8 cellular contexts compared by ENCODE assay signal in genomic region chr10:8056378-8056777, GRCh38. TPM values are rescaled to one million over a fixed set of nuclear protein-coding genes. Genes with fewer than 3 reads are reported as not detected.
A peak's percentile ranks its signal among the peaks of the same experiment; 100 is the strongest.
DNase-seq lines count a peak whose midpoint lies in the region; ATAC-seq, FAIRE-seq and TF ChIP-seq lines count a peak whose summit lies in the region.

No MANE protein-coding gene starts in this region.

- in situ Hi-C loops in GM12878 (cut with MboI), result no loop called here

- H3K4me3 ChIP-seq in heart right ventricle, result peak overlapping the region; percentile 36 to 68 (median 60)
- peak overlapping the region; percentile 63 for H3K4me3 ChIP-seq in GM12878
- H3K4me3 ChIP-seq in mesodermal cell (ENCODE audit: extremely low read depth, insufficient read depth, low read length, poor library complexity, severe bottlenecking), result peak overlapping the region; percentile 84
- peak overlapping the region; percentile 72 for H3K4me3 ChIP-seq in urinary bladder (ENCODE audit: low read depth, low read length)

- H3K9me3 ChIP-seq in heart right ventricle, result no peaks in the 10 kb centered on the region
- H3K9me3 ChIP-seq in GM12878 (replicated peaks; ENCODE audit: control insufficient read depth, insufficient read depth, low read length), result no peaks in the 10 kb centered on the region
- no peaks in the 10 kb centered on the region for H3K9me3 ChIP-seq in mesodermal cell (ENCODE audit: control insufficient read depth, low read length)

- no peak for TF ChIP-seq EP300 in GM12878 (IDR thresholded peaks at IDR 0.05; ENCODE audit: borderline replicate concordance in 1 of 2, control insufficient read depth in 1 of 2, low read depth in 2 of 2, low read length in 2 of 2)

- no peak for TF ChIP-seq RAD21 in GM12878 (IDR thresholded peaks at IDR 0.05; ENCODE audit: insufficient read depth, low read depth, low read length)

- H2AFZ ChIP-seq in GM12878 (ENCODE audit: control insufficient read depth, low read depth, low read length), result peak overlapping the region; percentile 31; the same call in 1 of the 2 replicates

- H3K27ac ChIP-seq in heart right ventricle, result peak overlapping the region in 9 of 10 donors; percentile 45 to 89 (median 77)
- H3K27ac ChIP-seq in GM12878 (ENCODE audit: control insufficient read depth, insufficient read depth), result 0 out of 2 replicates have a peak overlapping the region, but pooled peaks have one; percentile 11
- H3K27ac ChIP-seq in mesodermal cell (ENCODE audit: low read depth, low read length, severe bottlenecking), result peak overlapping the region; percentile 23
- peak overlapping the region; percentile 3 for H3K27ac ChIP-seq in urinary bladder (ENCODE audit: low read depth)

- ATAC-seq in heart right ventricle, result no peak
- ATAC-seq in GM12878, result no peak

- CTCF ChIA-PET in GM12878 (lab: Yijun Ruan, JAX), result interaction anchor here (1.4 kb wide), 1 partner anchor 421 kb away, joined by 3 read pairs; no protein-coding TSS in a partner anchor

- H3K79me2 ChIP-seq in GM12878 (ENCODE audit: control insufficient read depth, insufficient read depth, low read length), result no peaks in the 10 kb centered on the region

- POLR2A ChIA-PET in GM12878 (lab: Charles Lee), result interaction anchor here (0.5 kb wide), 1 partner anchor 422 kb away, joined by 3 read pairs; no protein-coding TSS in a partner anchor

- TF ChIP-seq CTCF in heart right ventricle (IDR thresholded peaks at IDR 0.05) (no peak), GM12878 (IDR thresholded peaks at IDR 0.05 in 2 of 3, conservative IDR thresholded peaks at IDR 0.05 in 1 of 3; ENCODE audit: control insufficient read depth in 2 of 3, extremely low read depth in 1 of 3, insufficient read depth in 1 of 3, low read depth in 3 of 3, low read length in 3 of 3) (no peak)

- DNase-seq in heart right ventricle (no peak), cardiac septum (ENCODE audit: low spot score) (no peak), GM12878 (ENCODE audit: low read depth, low spot score) (no peak), NCI-H2227 (lab: John Stamatoyannopoulos, UW; ENCODE audit: unreplicated experiment) (no peak), hippocampal formation (lab: John Stamatoyannopoulos, UW) (no peak), DMS 273 (lab: John Stamatoyannopoulos, UW; ENCODE audit: unreplicated experiment) (no peak)

- H3K27me3 ChIP-seq in heart right ventricle (peaks cover 6 to 100% (median 92%) of the 10 kb centered on the region in 7 donors), GM12878 (replicated peaks in 1 of 2; ENCODE audit: control insufficient read depth in 2 of 2, insufficient read depth in 2 of 2, low read length in 1 of 2) (peaks cover 7 to 8% of the 10 kb centered on the region in 2 experiments; a peak in 3 of 4 replicates)

- no peak for FAIRE-seq in GM12878 (lab: Jason Lieb, UNC)

- peaks cover 0 to 4% (median 0%) of the 10 kb centered on the region in 9 donors for H3K36me3 ChIP-seq in heart right ventricle
- no peaks in the 10 kb centered on the region for H3K36me3 ChIP-seq in GM12878 (ENCODE audit: control insufficient read depth in 2 of 2, insufficient read depth in 2 of 2, low read length in 1 of 2)
- peaks cover 38% of the 10 kb centered on the region for H3K36me3 ChIP-seq in mesodermal cell (ENCODE audit: control insufficient read depth, insufficient read depth, low read length)
- H3K36me3 ChIP-seq in urinary bladder (ENCODE audit: insufficient read depth), result no peaks in the 10 kb centered on the region

- BruUV-seq in GM12878 (replicated peaks; lab: Mats Ljungman, UMichigan), result no TSS peak

- SMC1A ChIA-PET in GM12878 (lab: Charles Lee; ENCODE audit: uncharacterized antibody, unreplicated experiment), result interaction anchor here (0.7 to 1.6 kb wide), 2 partner anchors 11 to 47 kb away, joined by 3 to 7 read pairs; no protein-coding TSS in a partner anchor

- no peak for TF ChIP-seq POLR2A in GM12878 (IDR thresholded peaks at IDR 0.05; ENCODE audit: low read depth, low read length)

- H3K4me1 ChIP-seq in heart right ventricle, result peaks cover 0 to 71% (median 41%) of the 10 kb centered on the region in 9 donors
- peaks cover 10% of the 10 kb centered on the region for H3K4me1 ChIP-seq in GM12878 (ENCODE audit: control insufficient read depth, insufficient read depth, low read length)
- peaks cover 32% of the 10 kb centered on the region for H3K4me1 ChIP-seq in mesodermal cell (ENCODE audit: control insufficient read depth, insufficient read depth, low read length, poor library complexity, severe bottlenecking)
- H3K4me1 ChIP-seq in urinary bladder (ENCODE audit: insufficient read depth), result no peaks in the 10 kb centered on the region

- H4K20me1 ChIP-seq in GM12878 (ENCODE audit: control insufficient read depth, insufficient read depth), result no peaks in the 10 kb centered on the region

- H3K4me2 ChIP-seq in GM12878 (ENCODE audit: control insufficient read depth, insufficient read depth), result peak overlapping the region; percentile 60

- RAD21 ChIA-PET in GM12878 (lab: Charles Lee; ENCODE audit: unreplicated experiment), result interaction anchor here (0.9 kb wide), 1 partner anchor 1151 kb away, joined by 3 read pairs; no protein-coding TSS in a partner anchor

- intact Hi-C loops in heart right ventricle (cut with DNase I) (loop anchor here in 6 of 10 donors (10.0 kb wide), 6 partner anchors 182 to 418 kb away; no protein-coding TSS in a partner anchor), cardiac septum (cut with DNase I) (no loop called here), GM12878 (cut with micrococcal nuclease; ENCODE audit: unreplicated experiment) (loop anchor here (10.0 kb wide), 3 partner anchors 308 to 1248 kb away; no protein-coding TSS in a partner anchor)

- H3K9ac ChIP-seq in GM12878 (ENCODE audit: control insufficient read depth, insufficient read depth, low read length), result no peak overlapping the region

- 37 to 49% methylated on average over 6 of the region's 6 CpGs for WGBS in heart right ventricle, 2 donors
- 63% methylated on average over 6 of the region's 6 CpGs for WGBS in GM12878 (ENCODE audit: insufficient coverage, insufficient replicate concordance, low lambda C conversion rate, missing lambda C conversion rate)
- WGBS in mesodermal cell (ENCODE audit: insufficient coverage in 2 of 2), 2 experiments, result 0 to 8% methylated on average over 4 to 5 of the region's 6 CpGs
- WGBS in urinary bladder, result 78% methylated on average over 6 of the region's 6 CpGs

TF ChIP-seq in GM12878, 131 proteins besides CTCF, POLR2A, EP300 and RAD21:
- no peak for TF ChIP-seq MTA3 (IDR thresholded peaks at IDR 0.05; ENCODE audit: borderline replicate concordance, low read length)
- 0 out of 4 replicates have a peak, but pooled peaks of 1 of the 2 experiments have one; percentile 6 for TF ChIP-seq IKZF2 (IDR thresholded peaks at IDR 0.05)
- TF ChIP-seq REST (IDR thresholded peaks at IDR 0.05; ENCODE audit: low read depth, low read length), result no peak

RNA-seq across cellular contexts. Expression of gene GATA3, which starts 1.9 kb away (rescaled TPM):
- total RNA-seq in heart right ventricle, result 1 to 10 TPM; 1.1 to 3.2 (median 1.5) TPM
- polyA plus RNA-seq in heart right ventricle, result 1 to 10 TPM; 1.2 TPM
- 1.2 TPM for total RNA-seq in cardiac septum
- total RNA-seq in GM12878 (2013; cell fraction: nucleolus; rRNA removed), result 4.2 and 4.7 TPM in 2 replicates
- total RNA-seq in GM12878 (2014; rRNA removed), result 0.05 and 0.40 TPM in 2 replicates
- 0.14 and 0.18 TPM in 2 replicates for total RNA-seq in GM12878 (2014; rRNA removed; fragmentation: Illumina TruSeq; extraction: Trizol)
- 0.64 and 0.80 TPM in 2 replicates for total RNA-seq in GM12878 (2021)
- 0.39 TPM for polyA plus RNA-seq in GM12878 (2011; ENCODE audit: low read depth)
- 0.33 and 0.52 TPM in 2 replicates for polyA plus RNA-seq in GM12878 (2011; rRNA removed)
- polyA plus RNA-seq in GM12878 (2011; cell fraction: cytosol; rRNA removed), result 0.20 and 0.33 TPM in 2 replicates
- 1.3 TPM in 2 replicates for polyA plus RNA-seq in GM12878 (2011; cell fraction: nucleus; rRNA removed)
- 0.77 and 0.96 TPM in 2 replicates for polyA plus RNA-seq in GM12878 (2012)
- polyA plus RNA-seq in GM12878 (2014; fragmentation: Illumina TruSeq; extraction: Trizol), result 0.15 and 0.25 TPM in 2 replicates
- under 1 TPM; 0.19 to 0.33 TPM for polyA plus RNA-seq in GM12878 (2014; fragmentation: Nextera tagmentation; extraction: Ambion mirVana)
- polyA plus RNA-seq in GM12878 (2014; rRNA removed), result 0.08 TPM in 2 replicates
- under 1 TPM; 0.25 to 0.67 TPM for polyA plus RNA-seq in GM12878 (2016; fragmentation: Nextera tagmentation; extraction: Ambion mirVana)
- 0.15 and 0.46 TPM in 2 replicates for polyA minus RNA-seq in GM12878 (2011; rRNA and poly(A)+ RNA removed)
- polyA minus RNA-seq in GM12878 (2011; cell fraction: cytosol; rRNA and poly(A)+ RNA removed), result 0.80 TPM in 1 of 2 replicates, not detected in the other
- 0.60 and 1.1 TPM in 2 replicates for polyA minus RNA-seq in GM12878 (2011; cell fraction: nucleus; rRNA and poly(A)+ RNA removed)
- polyA plus RNA-seq in mesodermal cell (2013, experiment 1 of 2), result 41.5 TPM
- 28.9 TPM for polyA plus RNA-seq in mesodermal cell (2013, experiment 2 of 2)
- 10.6 TPM for total RNA-seq in urinary bladder
- 17.9 TPM for polyA plus RNA-seq in urinary bladder

Comparison
In these comparisons a context has a peak if more than half of its experiments do, and no peak if none do; other contexts are left out.
1. H3K27ac ChIP-seq: peak in every context shown above with its lines; median percentile 77 in heart right ventricle; 23 in mesodermal cell; 11 in GM12878; 3 in urinary bladder.